8 cellular contexts compared by ENCODE assay signal in the genomic region with DNA sequence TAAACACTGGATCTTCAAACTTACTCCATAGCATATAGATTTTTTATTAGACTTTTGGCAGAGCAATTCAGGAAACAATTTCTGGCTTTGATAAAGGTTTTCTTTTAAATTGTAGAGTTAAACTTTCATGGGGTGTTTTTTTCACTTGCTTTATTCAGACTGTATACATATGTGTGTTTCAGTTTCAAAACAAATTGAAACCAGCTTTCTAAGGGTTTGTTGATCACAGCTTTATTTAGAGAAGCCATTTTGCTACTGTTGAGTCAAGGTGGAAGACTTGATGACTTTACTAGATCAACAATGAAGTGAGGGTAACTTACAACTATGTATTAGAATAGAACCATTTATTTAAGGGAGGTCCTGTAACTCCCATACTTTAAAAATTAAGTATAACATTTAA. TPM values are rescaled to one million over a fixed set of nuclear protein-coding genes. Genes with fewer than 3 reads are reported as not detected.
DNase-seq lines count a peak whose midpoint lies in the region; ATAC-seq, FAIRE-seq and TF ChIP-seq lines count a peak whose summit lies in the region.

No MANE protein-coding gene starts in this region.

- H3K27me3 ChIP-seq in BLaER1 (no peaks in the 10 kb centered on the region), gastroesophageal sphincter (no peaks in the 10 kb centered on the region)

- H3K9ac ChIP-seq in BLaER1: no peak overlapping the region

- DNase-seq in GM19239 (ENCODE audit: insufficient read length, low spot score): no peak
- DNase-seq in activated T-helper 2 cell treated with anti-CD3 and anti-CD28 coated beads, Interferon-gamma antibody, Interleukin-2, Interleukin-4, amounts not matched to agents 10 μg/mL and 5 μg/mL and 100 μg/mL, durations not matched to agents 14 hours and 24 hours and 36 hours (ENCODE audit: low spot score): no peak
- no peak for DNase-seq in cortex of kidney (lab: John Stamatoyannopoulos, UW)
- no peak for DNase-seq in HUDEP-2 (lab: John Stamatoyannopoulos, UW; ENCODE audit: unreplicated experiment in 76 of 76)
- no peak for DNase-seq in NCI-H524 (lab: John Stamatoyannopoulos, UW)

- H3K27me3 Mint-ChIP-seq in activated T-helper 2 cell treated with anti-CD3 and anti-CD28 coated beads, Interferon-gamma antibody, Interleukin-2, Interleukin-4, amounts not matched to agents 10 μg/mL and 5 μg/mL and 100 μg/mL, durations not matched to agents 14 hours and 24 hours and 36 hours (ENCODE audit: low read depth): no peaks in the 10 kb centered on the region

- intact Hi-C loops in activated T-helper 2 cell treated with anti-CD3 and anti-CD28 coated beads, Interferon-gamma antibody, Interleukin-2, Interleukin-4, amounts not matched to agents 10 μg/mL and 5 μg/mL and 100 μg/mL, durations not matched to agents 14 hours and 24 hours and 36 hours (cut with micrococcal nuclease): loop anchor here (1.0 kb wide), 1 partner anchor 134 kb away; no protein-coding TSS in a partner anchor

- H3K4me2 ChIP-seq in BLaER1: peak overlapping the region; percentile 93

- peaks cover 59% of the 10 kb centered on the region for H3K4me1 Mint-ChIP-seq in activated T-helper 2 cell treated with anti-CD3 and anti-CD28 coated beads, Interferon-gamma antibody, Interleukin-2, Interleukin-4, amounts not matched to agents 10 μg/mL and 5 μg/mL and 100 μg/mL, durations not matched to agents 14 hours and 24 hours and 36 hours (ENCODE audit: low read depth)

- no peak for TF ChIP-seq POLR2A in gastroesophageal sphincter (IDR thresholded peaks at IDR 0.05)

- peaks cover 64% of the 10 kb centered on the region for H3K36me3 Mint-ChIP-seq in activated T-helper 2 cell treated with anti-CD3 and anti-CD28 coated beads, Interferon-gamma antibody, Interleukin-2, Interleukin-4, amounts not matched to agents 10 μg/mL and 5 μg/mL and 100 μg/mL, durations not matched to agents 14 hours and 24 hours and 36 hours (ENCODE audit: low read depth)

- H3K9me3 Mint-ChIP-seq in activated T-helper 2 cell treated with anti-CD3 and anti-CD28 coated beads, Interferon-gamma antibody, Interleukin-2, Interleukin-4, amounts not matched to agents 10 μg/mL and 5 μg/mL and 100 μg/mL, durations not matched to agents 14 hours and 24 hours and 36 hours: no peaks in the 10 kb centered on the region

- H3K27ac Mint-ChIP-seq in activated T-helper 2 cell treated with anti-CD3 and anti-CD28 coated beads, Interferon-gamma antibody, Interleukin-2, Interleukin-4, amounts not matched to agents 10 μg/mL and 5 μg/mL and 100 μg/mL, durations not matched to agents 14 hours and 24 hours and 36 hours: peak overlapping the region; percentile 47

- peak overlapping the region; percentile 86 for H3K4me3 Mint-ChIP-seq in activated T-helper 2 cell treated with anti-CD3 and anti-CD28 coated beads, Interferon-gamma antibody, Interleukin-2, Interleukin-4, amounts not matched to agents 10 μg/mL and 5 μg/mL and 100 μg/mL, durations not matched to agents 14 hours and 24 hours and 36 hours (ENCODE audit: low read depth)

- H4K20me1 ChIP-seq in BLaER1: peaks cover 99% of the 10 kb centered on the region

- peaks cover 53% of the 10 kb centered on the region for H3K36me3 ChIP-seq in BLaER1
- H3K36me3 ChIP-seq in gastroesophageal sphincter: no peaks in the 10 kb centered on the region

- H3K4me1 ChIP-seq in BLaER1 (peaks cover 57% of the 10 kb centered on the region), gastroesophageal sphincter (peaks cover 3 to 77% (median 23%) of the 10 kb centered on the region in 3 donors)

- no peak for TF ChIP-seq EP300 in gastroesophageal sphincter (IDR thresholded peaks at IDR 0.05)

- no peak for TF ChIP-seq CTCF in gastroesophageal sphincter (IDR thresholded peaks at IDR 0.05)

- H3K4me3 ChIP-seq in BLaER1: no peak overlapping the region
- no peak overlapping the region for H3K4me3 ChIP-seq in gastroesophageal sphincter

- 0 out of 2 replicates have a peak, but pooled peaks cover 7% of the 10 kb centered on the region for H3K9me3 ChIP-seq in BLaER1
- H3K9me3 ChIP-seq in gastroesophageal sphincter: no peaks in the 10 kb centered on the region

- no peak overlapping the region for H3K27ac ChIP-seq in BLaER1
- peak overlapping the region in 1 of 4 donors; percentile 90 for H3K27ac ChIP-seq in gastroesophageal sphincter

- peak; percentile 94 for FAIRE-seq in GM19239 (lab: Jason Lieb, UNC)

- ATAC-seq in HG03066 (IDR thresholded peaks at IDR 0.05; ENCODE audit: low read depth, unreplicated experiment) (peak; percentile 52), gastroesophageal sphincter (no peak)

RNA-seq across cellular contexts. Expression of gene UBE2E1, which starts 6.2 kb away (rescaled TPM):
- 63.9 and 70.2 TPM in 2 replicates for total RNA-seq in activated T-helper 2 cell treated with anti-CD3 and anti-CD28 coated beads, Interferon-gamma antibody, Interleukin-2, Interleukin-4, amounts not matched to agents 10 μg/mL and 5 μg/mL and 100 μg/mL, durations not matched to agents 14 hours and 24 hours and 36 hours
- total RNA-seq in gastroesophageal sphincter: 100 to 1,000 TPM in 3 of 4 donors, 10 to 100 TPM in 1; 89.4 to 153 (median 121) TPM
